ENCODE assay signal across 8 cellular contexts in genomic region chr10:123582084-123582989, GRCh38.
DNase-seq lines count a peak whose midpoint lies in the region; ATAC-seq, FAIRE-seq and TF ChIP-seq lines count a peak whose summit lies in the region.

No MANE protein-coding gene starts in this region.

- intact Hi-C loops in CD14-positive monocyte (cut with micrococcal nuclease) (loop anchor here (2.0 to 5.0 kb wide), 3 partner anchors 385 to 820 kb away; no protein-coding TSS in a partner anchor), kidney (cut with DNase I) (no loop called here)

- H3K36me3 Mint-ChIP-seq in CD14-positive monocyte, result no peaks in the 10 kb centered on the region

- H3K27ac ChIP-seq in WERI-Rb-1 (no peak overlapping the region), kidney (ENCODE audit: low read depth in 2 of 2, low read length in 2 of 2) (no peak overlapping the region)

- no peak overlapping the region for H3K4me3 ChIP-seq in WERI-Rb-1 (ENCODE audit: low read depth, low read length)
- no peak overlapping the region for H3K4me3 ChIP-seq in cardiac fibroblast (replicated peaks in 1 of 2; ENCODE audit: low read depth in 2 of 2, low read length in 2 of 2)
- no peak overlapping the region for H3K4me3 ChIP-seq in kidney (ENCODE audit: low read length in 2 of 2)

- TF ChIP-seq CTCF in CD14-positive monocyte (IDR thresholded peaks at IDR 0.05) (peak; percentile 85), WERI-Rb-1 (IDR thresholded peaks at IDR 0.05; ENCODE audit: low read depth, low read length) (peak; percentile 78), cardiac fibroblast (IDR thresholded peaks at IDR 0.05; ENCODE audit: low read depth, low read length) (peak; percentile 85), kidney (IDR thresholded peaks at IDR 0.05; ENCODE audit: borderline replicate concordance, extremely low read depth, insufficient read depth) (peak; percentile 67)

- peaks cover 28 to 45% (median 40%) of the 10 kb centered on the region in 3 donors for H3K27me3 Mint-ChIP-seq in CD14-positive monocyte (ENCODE audit: low read depth in 3 of 3)

- no peak for FAIRE-seq in kidney (lab: Jason Lieb, UNC)

- H3K27ac Mint-ChIP-seq in CD14-positive monocyte, result no peak overlapping the region

- peaks cover 0 to 2% (median 0%) of the 10 kb centered on the region in 7 donors for H3K9me3 Mint-ChIP-seq in CD14-positive monocyte

- no peaks in the 10 kb centered on the region for H3K4me1 ChIP-seq in kidney (ENCODE audit: control insufficient read depth in 1 of 2, insufficient read depth in 1 of 2, low read depth in 1 of 2, low read length in 2 of 2)

- ATAC-seq in GM21381 (IDR thresholded peaks at IDR 0.05; ENCODE audit: unreplicated experiment), result peak; percentile 72

- H3K9me3 ChIP-seq in WERI-Rb-1 (ENCODE audit: severe bottlenecking) (no peaks in the 10 kb centered on the region), kidney (ENCODE audit: control insufficient read depth in 1 of 2, low read length in 2 of 2) (no peaks in the 10 kb centered on the region)

- peaks cover 98% of the 10 kb centered on the region for H3K27me3 ChIP-seq in WERI-Rb-1 (ENCODE audit: insufficient read depth, low read depth, severe bottlenecking)

- H3K36me3 ChIP-seq in WERI-Rb-1, result no peaks in the 10 kb centered on the region
- H3K36me3 ChIP-seq in kidney (ENCODE audit: control insufficient read depth in 1 of 2, insufficient read depth in 2 of 2, low read length in 2 of 2), result no peaks in the 10 kb centered on the region

- DNase-seq in CD14-positive monocyte (ENCODE audit: low spot score) (peak; percentile 68), NCI-H146 treated with DMSO at 0.1 percent for 48 hours (lab: John Stamatoyannopoulos, UW; ENCODE audit: unreplicated experiment) (peak; percentile 27), WERI-Rb-1 (peak; percentile 75), cardiac fibroblast (ENCODE audit: low read depth in 2 of 2) (peak; percentile 72 to 74), kidney (peak; percentile 89), GF-D8 (lab: John Stamatoyannopoulos, UW) (no peak)
- peak; percentile 15 to 49 (median 41) for DNase-seq in stimulated activated CD4-positive, alpha-beta T cell treated with anti-CD3 and anti-CD28 coated beads, Interleukin-1b, Interleukin-23, amount 100 ng/mL, for 24 hours (ENCODE audit: low read depth in 4 of 4, low spot score in 1 of 4)

- H3K9ac ChIP-seq in kidney (ENCODE audit: low read length in 2 of 2), result no peak overlapping the region

- no peak overlapping the region for H3K4me3 Mint-ChIP-seq in CD14-positive monocyte

- no peaks in the 10 kb centered on the region for H3K4me1 Mint-ChIP-seq in CD14-positive monocyte
